1 cellular context compared by ENCODE assay signal in genomic region chr16:30964540-30965226, GRCh38.
TF ChIP-seq lines count a peak whose summit lies in the region.

No MANE protein-coding gene starts in this region.

TF ChIP-seq in HepG2, 621 proteins besides CTCF, POLR2A, EP300 and RAD21:
- TF ChIP-seq AGO2 (optimal IDR thresholded peaks at IDR 0.05; ENCODE audit: low read depth, low read length) (peak; percentile 47), ZNF274 (CRISPR knock-in tag; IDR thresholded peaks at IDR 0.05) (no peak)
TF ChIP-seq in HepG2: peak in this region for 1.
